Comparison of ENCODE assay signal across 9 cellular contexts in the genomic region with DNA sequence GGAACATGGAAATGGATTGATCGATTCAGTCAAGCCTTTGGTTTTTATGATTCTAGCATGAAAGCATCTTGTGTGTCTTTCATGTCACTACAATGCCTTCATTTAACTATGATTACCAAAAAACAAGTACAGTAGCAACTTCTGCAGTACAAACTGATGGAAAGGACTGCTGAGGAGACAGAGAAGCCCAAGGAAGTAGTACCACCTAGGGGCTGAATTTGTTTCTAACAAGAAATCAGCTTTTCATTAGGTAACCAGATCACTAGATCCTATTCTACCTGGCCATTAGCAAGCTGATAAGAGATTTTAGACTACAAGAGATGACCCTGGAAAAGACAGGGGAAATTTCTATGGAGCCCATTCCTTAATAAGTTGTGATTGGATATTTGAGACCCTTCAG. TPM values are rescaled to one million over a fixed set of nuclear protein-coding genes. Genes with fewer than 3 reads are reported as not detected.
DNase-seq lines count a peak whose midpoint lies in the region; ATAC-seq and TF ChIP-seq lines count a peak whose summit lies in the region.
"Had no signal": no experiment of that assay in that cellular context is flagged by ENCODE, and none has a peak within 500 bp of the region (broad histone marks: within the 10 kb centered on the region; RNA-seq: fewer than 3 reads in every experiment).

No MANE protein-coding gene starts in this region.

- peaks cover 9% of the 10 kb centered on the region for H3K36me3 Mint-ChIP-seq in effector memory CD8-positive, alpha-beta T cell (ENCODE audit: insufficient read depth)
- no peaks in the 10 kb centered on the region for H3K36me3 Mint-ChIP-seq in activated naive CD4-positive, alpha-beta T cell treated with anti-CD3 and anti-CD28 coated beads, Interleukin-2, amount 10 ng/mL, durations not matched to agents 7 days and 5 days
- H3K36me3 Mint-ChIP-seq: activated naive CD8-positive, alpha-beta T cell had no signal

- peaks cover 6 to 13% of the 10 kb centered on the region in 2 donors for H3K4me1 Mint-ChIP-seq in effector memory CD8-positive, alpha-beta T cell (ENCODE audit: low read depth in 2 of 2)
- H3K4me1 Mint-ChIP-seq in activated naive CD4-positive, alpha-beta T cell treated with anti-CD3 and anti-CD28 coated beads, Interleukin-2, amount 10 ng/mL, durations not matched to agents 7 days and 5 days, result peaks cover 31% of the 10 kb centered on the region

- WGBS in lower leg skin, 2 donors, result 40 to 58% methylated on average over 1 of the region's 1 CpG

- H3K4me3 Mint-ChIP-seq in effector memory CD8-positive, alpha-beta T cell, result no peak overlapping the region
- no peak overlapping the region for H3K4me3 Mint-ChIP-seq in activated naive CD4-positive, alpha-beta T cell treated with anti-CD3 and anti-CD28 coated beads, Interleukin-2, amount 10 ng/mL, durations not matched to agents 7 days and 5 days
- H3K4me3 Mint-ChIP-seq: activated naive CD8-positive, alpha-beta T cell had no signal

- ATAC-seq in effector memory CD8-positive, alpha-beta T cell (replicated peaks), result peak; percentile 17
- peak; percentile 41 for ATAC-seq in sciatic nerve

- no peaks in the 10 kb centered on the region for H3K27me3 Mint-ChIP-seq in effector memory CD8-positive, alpha-beta T cell
- H3K27me3 Mint-ChIP-seq in activated naive CD4-positive, alpha-beta T cell treated with anti-CD3 and anti-CD28 coated beads, Interleukin-2, amount 10 ng/mL, durations not matched to agents 7 days and 5 days, result peaks cover 4% of the 10 kb centered on the region
- H3K27me3 Mint-ChIP-seq: activated naive CD8-positive, alpha-beta T cell had no signal

- H3K9me3 Mint-ChIP-seq in effector memory CD8-positive, alpha-beta T cell, result no peaks in the 10 kb centered on the region
- H3K9me3 Mint-ChIP-seq in activated naive CD4-positive, alpha-beta T cell treated with anti-CD3 and anti-CD28 coated beads, Interleukin-2, amount 10 ng/mL, durations not matched to agents 7 days and 5 days, result no peaks in the 10 kb centered on the region

- no peak for TF ChIP-seq POLR2A in NB4 (IDR thresholded peaks at IDR 0.05; ENCODE audit: extremely low read depth, insufficient read length)
- TF ChIP-seq POLR2A in lower leg skin (IDR thresholded peaks at IDR 0.05), result no peak

- peak; percentile 11 for TF ChIP-seq CTCF in NB4 (IDR thresholded peaks at IDR 0.05; ENCODE audit: low read depth, low read length)
- no peak for TF ChIP-seq CTCF in lower leg skin (IDR thresholded peaks at IDR 0.05)

- intact Hi-C loops in sciatic nerve (cut with DNase I) (no loop called here), lower leg skin (cut with DNase I; ENCODE audit: low total_unique reads) (no loop called here)

- H3K4me3 ChIP-seq in NB4 (ENCODE audit: low read depth, low read length) (no peak overlapping the region), lower leg skin (ENCODE audit: low read depth, poor library complexity, severe bottlenecking) (no peak overlapping the region)

- H3K27ac Mint-ChIP-seq in effector memory CD8-positive, alpha-beta T cell, result no peak overlapping the region
- no peak overlapping the region for H3K27ac Mint-ChIP-seq in activated naive CD4-positive, alpha-beta T cell treated with anti-CD3 and anti-CD28 coated beads, Interleukin-2, amount 10 ng/mL, durations not matched to agents 7 days and 5 days
- H3K27ac Mint-ChIP-seq: activated naive CD8-positive, alpha-beta T cell had no signal

- DNase-seq in NCI-H1436 (lab: John Stamatoyannopoulos, UW), result peak; percentile 21
- DNase-seq in NCI-H1436 treated with DMSO at 0.1 percent for 48 hours (lab: John Stamatoyannopoulos, UW), result no peak
- DNase-seq in NB4 (ENCODE audit: low read depth), result peak; percentile 51
- DNase-seq in effector memory CD8-positive, alpha-beta T cell, result no peak
- no peak for DNase-seq in sciatic nerve (ENCODE audit: low spot score)
- DNase-seq in activated CD8-positive, alpha-beta memory T cell treated with anti-CD3 and anti-CD28 coated beads, Interleukin-2, amount 50 U/mL, for 4 hours, result no peak
- DNase-seq in lower leg skin (ENCODE audit: low spot score in 2 of 2), result no peak
- no peak for DNase-seq in activated naive CD4-positive, alpha-beta T cell treated with anti-CD3 and anti-CD28 coated beads, Interleukin-2, amount 10 ng/mL, durations not matched to agents 7 days and 5 days

- CTCF ChIA-PET in activated naive CD4-positive, alpha-beta T cell treated with anti-CD3 and anti-CD28 coated beads, Interleukin-2, amount 10 ng/mL, durations not matched to agents 7 days and 5 days (lab: Charles Lee), result interaction anchor here (0.6 to 2.0 kb wide), 12 partner anchors 12 to 174 kb away, joined by 3 to 6 read pairs (median 4); no protein-coding TSS in a partner anchor

RNA-seq across cellular contexts. Expression of a gene that starts 3.2 kb away (rescaled TPM):
- 21.0 TPM for total RNA-seq in sciatic nerve
- total RNA-seq in lower leg skin, result 1 to 10 TPM in 3 of 4 donors, under 1 TPM in 1; 0.72 to 6.2 (median 4.7) TPM

RNA-seq across cellular contexts. Expression of a gene that starts 11.4 kb away (rescaled TPM):
- 6.3 TPM for total RNA-seq in sciatic nerve
- total RNA-seq in lower leg skin, result not detected

RNA-seq across cellular contexts. Expression of a gene that starts 25.1 kb away (rescaled TPM):
- total RNA-seq in sciatic nerve (17.4 TPM), lower leg skin (10 to 100 TPM in 1 of 4 donors, 1 to 10 TPM in 3; 6.1 to 10.3 (median 7.3) TPM)

Comparison
In these comparisons a context has a peak if more than half of its experiments do, and no peak if none do; other contexts are left out.
1. DNase-seq: peak in NCI-H1436 (single experiment) and NB4 (single experiment); none in NCI-H1436 treated with DMSO at 0.1 percent for 48 hours (single experiment), effector memory CD8-positive, alpha-beta T cell (0 of 3), sciatic nerve (single experiment), activated CD8-positive, alpha-beta memory T cell treated with anti-CD3 and anti-CD28 coated beads, Interleukin-2, amount 50 U/mL, for 4 hours (single experiment), lower leg skin (0 of 2) and activated naive CD4-positive, alpha-beta T cell treated with anti-CD3 and anti-CD28 coated beads, Interleukin-2, amount 10 ng/mL, durations not matched to agents 7 days and 5 days (single experiment).